Comparison of ENCODE assay signal across 21 cellular contexts in the genomic region with DNA sequence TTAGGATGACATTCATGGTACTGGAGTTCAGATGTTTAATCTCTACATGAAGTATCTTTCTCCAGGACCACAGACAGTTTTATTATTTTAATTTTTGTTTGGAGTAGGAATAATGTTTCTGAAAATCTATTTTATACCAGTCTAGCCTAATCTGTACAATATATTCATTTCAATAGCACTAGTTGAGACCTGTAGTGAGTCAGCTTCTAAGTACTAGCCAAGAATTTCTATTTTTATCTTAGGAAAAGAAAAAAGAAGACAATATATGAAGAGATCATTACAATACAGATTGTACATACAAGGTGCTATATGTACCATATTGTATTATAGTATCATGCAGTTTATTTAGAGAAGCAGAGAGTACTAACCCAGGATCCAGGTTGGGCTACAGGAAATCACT.
DNase-seq lines count a peak whose midpoint lies in the region; ATAC-seq and TF ChIP-seq lines count a peak whose summit lies in the region.
"Had no signal": no experiment of that assay in that cellular context is flagged by ENCODE, and none has a peak within 500 bp of the region (broad histone marks: within the 10 kb centered on the region; RNA-seq: fewer than 3 reads in every experiment).

No MANE protein-coding gene starts in this region.

- H3F3A ChIP-seq in GM23248 (ENCODE audit: insufficient read depth): peaks cover 19% of the 10 kb centered on the region
- peaks cover 19% of the 10 kb centered on the region for H3F3A ChIP-seq in SK-N-SH (replicated peaks; ENCODE audit: insufficient read depth)

- no peaks in the 10 kb centered on the region for H3K27me3 ChIP-seq in GM23248 (replicated peaks; ENCODE audit: insufficient read depth)
- H3K27me3 ChIP-seq in SK-N-SH (ENCODE audit: insufficient read depth): no peaks in the 10 kb centered on the region
- H3K27me3 ChIP-seq: BLaER1 had no signal

- H3K4me2 ChIP-seq in GM23248 (ENCODE audit: unreplicated experiment): no peak overlapping the region
- no peak overlapping the region for H3K4me2 ChIP-seq in SK-N-SH
- H3K4me2 ChIP-seq: BLaER1 had no signal

- CTCF ChIA-PET in SK-N-SH (lab: Yijun Ruan, JAX): no interaction called here

- H3K79me2 ChIP-seq in GM23248 (ENCODE audit: insufficient read depth): no peaks in the 10 kb centered on the region
- no peaks in the 10 kb centered on the region for H3K79me2 ChIP-seq in SK-N-SH (ENCODE audit: insufficient read depth)

- H3K9me2 ChIP-seq in GM23248 (ENCODE audit: insufficient read depth): no peaks in the 10 kb centered on the region; the same call in 1 of the 2 replicates
- no peaks in the 10 kb centered on the region for H3K9me2 ChIP-seq in SK-N-SH

- H3K4me1 ChIP-seq in GM23248 (ENCODE audit: insufficient read depth) (peaks cover 30% of the 10 kb centered on the region), SK-N-SH (ENCODE audit: control insufficient read depth in 1 of 2, insufficient read depth in 2 of 2, low read depth in 1 of 2, low read length in 1 of 2) (peaks cover 0 to 8% of the 10 kb centered on the region in 2 experiments; a peak in 1 of 4 replicates)
- H3K4me1 ChIP-seq: BLaER1 had no signal

- H3K9ac ChIP-seq in GM23248 (no peak overlapping the region), SK-N-SH (no peak overlapping the region)
- H3K9ac ChIP-seq: BLaER1 had no signal

- ATAC-seq in GM21737 (IDR thresholded peaks at IDR 0.05; ENCODE audit: unreplicated experiment): no peak
- ATAC-seq: HepG2, K562, Panc1 had no signal

- TF ChIP-seq RAD21 in SK-N-SH (IDR thresholded peaks at IDR 0.05; ENCODE audit: low read length): no peak

- in situ Hi-C loops in GM23248 (cut with MboI) (no loop called here), GM13977 (cut with MboI; ENCODE audit: low pct_unique_long_range_greater_than_20kb, low sequenced_read_pairs, unreplicated experiment) (no loop called here)

- H3K9me3 ChIP-seq in GM23248 (ENCODE audit: low read depth) (no peaks in the 10 kb centered on the region), SK-N-SH (peaks cover 2% of the 10 kb centered on the region; the same call in 1 of the 2 replicates)
- H3K9me3 ChIP-seq: BLaER1 had no signal

- H3K36me3 ChIP-seq in GM23248 (ENCODE audit: low read depth): no peaks in the 10 kb centered on the region
- no peaks in the 10 kb centered on the region for H3K36me3 ChIP-seq in SK-N-SH (replicated peaks in 1 of 2; ENCODE audit: control insufficient read depth in 1 of 2, insufficient read depth in 2 of 2, low read length in 1 of 2)
- H3K36me3 ChIP-seq: BLaER1 had no signal

- H3K4me3 ChIP-seq in GM23248 (no peak overlapping the region), SK-N-SH (ENCODE audit: low read depth in 2 of 2, low read length in 1 of 2) (no peak overlapping the region), choroid plexus epithelial cell (ENCODE audit: low read depth, low read length) (no peak overlapping the region)
- H3K4me3 ChIP-seq: BLaER1, K562 had no signal

- H2AFZ ChIP-seq in GM23248 (no peak overlapping the region), SK-N-SH (ENCODE audit: low read depth) (no peak overlapping the region)

- TF ChIP-seq CTCF in SK-N-SH (IDR thresholded peaks at IDR 0.05): no peak
- TF ChIP-seq CTCF in choroid plexus epithelial cell (conservative IDR thresholded peaks at IDR 0.05; ENCODE audit: low read depth, low read length): no peak
- no peak for TF ChIP-seq CTCF in GM13977 (IDR thresholded peaks at IDR 0.05; ENCODE audit: extremely low read depth, insufficient read depth, missing control alignments)

- H4K20me1 ChIP-seq in GM23248 (ENCODE audit: insufficient read depth) (no peaks in the 10 kb centered on the region), SK-N-SH (ENCODE audit: insufficient read depth) (no peaks in the 10 kb centered on the region)
- H4K20me1 ChIP-seq: BLaER1 had no signal

- peak; percentile 48 for DNase-seq in GM23248
- DNase-seq in SK-N-SH: no peak
- DNase-seq in choroid plexus epithelial cell (ENCODE audit: low read depth): peak; percentile 39
- peak; percentile 49 for DNase-seq in iris pigment epithelial cell (ENCODE audit: low read depth)
- no peak for DNase-seq in GM13977 (ENCODE audit: low spot score)
- DNase-seq in NCI-H1436 treated with DMSO at 0.1 percent for 48 hours (lab: John Stamatoyannopoulos, UW): no peak
- no peak for DNase-seq in GDM1 (lab: John Stamatoyannopoulos, UW)
- DNase-seq: CD4-positive, alpha-beta T cell; NCI-H1105 treated with DMSO at 0.1 percent for 48 hours; NCI-H1694; NCI-H2029 treated with DMSO at 0.1 percent for 48 hours; NCI-H2227 treated with DMSO at 0.1 percent for 48 hours; NCI-H526 treated with DMSO at 0.1 percent for 48 hours; SHP77 treated with DMSO at 0.1 percent for 48 hours; SW 1271 had no signal

- no peak for TF ChIP-seq EP300 in SK-N-SH (IDR thresholded peaks at IDR 0.05; ENCODE audit: borderline replicate concordance in 1 of 2, low read depth in 1 of 2, low read length in 1 of 2)

- POLR2A ChIA-PET in SK-N-SH (lab: Yijun Ruan, JAX): no interaction called here

- H3K27ac ChIP-seq in GM23248 (no peak overlapping the region), SK-N-SH (ENCODE audit: low read depth in 2 of 2, low read length in 1 of 2) (peak overlapping the region in 1 of 2 experiments; percentile 6; a peak in 1 of 4 replicates)
- H3K27ac ChIP-seq: BLaER1, RWPE1 had no signal

TF ChIP-seq in SK-N-SH, 30 proteins besides CTCF, POLR2A, EP300 and RAD21:
- TF ChIP-seq MEF2A (IDR thresholded peaks at IDR 0.05; ENCODE audit: borderline replicate concordance, low read depth): peak; percentile 64
- TF ChIP-seq JUND (IDR thresholded peaks at IDR 0.05): 0 out of 2 replicates have a peak, but pooled peaks have one; percentile 6
- peak; percentile 18; the same call in 1 of the 2 replicates for TF ChIP-seq FOSL2 (IDR thresholded peaks at IDR 0.05; ENCODE audit: borderline replicate concordance, low read depth)
- TF ChIP-seq RFX5 (IDR thresholded peaks at IDR 0.05; ENCODE audit: low read length): no peak
- TF ChIP-seq SIN3A (IDR thresholded peaks at IDR 0.05; ENCODE audit: borderline replicate concordance, low read depth, low read length): no peak
- TF ChIP-seq NFIC (IDR thresholded peaks at IDR 0.05; ENCODE audit: borderline replicate concordance): peak; percentile 21; the same call in 1 of the 2 replicates
TF ChIP-seq in SK-N-SH: peak in this region for 4.

Comparison
In these comparisons a context has a peak if more than half of its experiments do, and no peak if none do; other contexts are left out.
1. DNase-seq: peak in GM23248 (single experiment), choroid plexus epithelial cell (single experiment) and iris pigment epithelial cell (single experiment); none in SK-N-SH (single experiment), GM13977 (single experiment), NCI-H1436 treated with DMSO at 0.1 percent for 48 hours (single experiment) and GDM1 (single experiment).